10 cellular contexts compared by ENCODE assay signal in genomic region chr10:43228783-43229207, GRCh38. TPM values are rescaled to one million over a fixed set of nuclear protein-coding genes. Genes with fewer than 3 reads are reported as not detected.
A peak's percentile ranks its signal among the peaks of the same experiment; 100 is the strongest.
DNase-seq lines count a peak whose midpoint lies in the region; ATAC-seq, FAIRE-seq and TF ChIP-seq lines count a peak whose summit lies in the region.
"Had no signal": no experiment of that assay in that cellular context is flagged by ENCODE, and none has a peak within 500 bp of the region (broad histone marks: within the 10 kb centered on the region; RNA-seq: fewer than 3 reads in every experiment).

No MANE protein-coding gene starts in this region.

- H4K20me1 ChIP-seq in H1 (replicated peaks in 1 of 2; ENCODE audit: control insufficient read depth in 1 of 2, insufficient read depth in 2 of 2, low read length in 2 of 2) (peaks cover 0 to 16% of the 10 kb centered on the region in 2 experiments), neural cell (ENCODE audit: insufficient read depth) (no peaks in the 10 kb centered on the region)

- no peak overlapping the region for H4K5ac ChIP-seq in H1 (ENCODE audit: insufficient read length, low read depth, low read length)

- TF ChIP-seq RAD21 in A549 (conservative IDR thresholded peaks at IDR 0.05 in 1 of 2, IDR thresholded peaks at IDR 0.05 in 1 of 2) = no peak
- no peak for TF ChIP-seq RAD21 in H1 (IDR thresholded peaks at IDR 0.05 in 1 of 2, conservative IDR thresholded peaks at IDR 0.05 in 1 of 2; ENCODE audit: low read depth in 2 of 2, low read length in 2 of 2)
- TF ChIP-seq RAD21 in neural cell (conservative IDR thresholded peaks at IDR 0.05) = no peak

- TF ChIP-seq EP300 in A549 (IDR thresholded peaks at IDR 0.05) (no peak), H1 (IDR thresholded peaks at IDR 0.05; ENCODE audit: borderline replicate concordance in 1 of 2, low read depth in 2 of 2, low read length in 2 of 2) (no peak), neural cell (conservative IDR thresholded peaks at IDR 0.05; ENCODE audit: poor library complexity, severe bottlenecking) (no peak)

- peak overlapping the region; percentile 78 for H3K4me2 ChIP-seq in A549
- H3K4me2 ChIP-seq in H1 (ENCODE audit: insufficient read depth in 1 of 2, low read depth in 2 of 2, low read length in 2 of 2) = peak overlapping the region; percentile 74 to 90
- H3K4me2 ChIP-seq in neural cell (ENCODE audit: low read length) = no peak overlapping the region

- CTCF ChIA-PET in A549 (lab: Yijun Ruan, JAX) (interaction anchor here (0.9 kb wide), 2 partner anchors 24 to 163 kb away, joined by 3 read pairs; no protein-coding TSS in a partner anchor), H1 (lab: Charles Lee; ENCODE audit: partially characterized antibody) (interaction anchor here (1.0 to 12.7 kb wide), 5 partner anchors 20 to 34 kb away, joined by 3 to 159 read pairs (median 6); no protein-coding TSS in a partner anchor)

- H3K27me3 ChIP-seq in H1 (replicated peaks in 1 of 4; ENCODE audit: control insufficient read depth in 3 of 4, extremely low read depth in 1 of 4, insufficient read depth in 3 of 4, low read length in 3 of 4) = peaks cover 19 to 40% (median 39%) of the 10 kb centered on the region in 4 experiments
- peaks cover 42% of the 10 kb centered on the region for H3K27me3 ChIP-seq in neural cell (ENCODE audit: insufficient read depth, low read depth, low read length)

- DNase-seq in A549 (ENCODE audit: low read depth in 1 of 2, low spot score in 1 of 2) (no peak), NCI-H146 treated with DMSO at 0.1 percent for 48 hours (lab: John Stamatoyannopoulos, UW; ENCODE audit: unreplicated experiment) (peak; percentile 21), H1 (ENCODE audit: low read depth in 1 of 2, low spot score in 2 of 2) (peak in 1 of 2 experiments; percentile 51), GM20000 (ENCODE audit: low spot score) (no peak), NCI-H1105 treated with DMSO at 0.1 percent for 48 hours (lab: John Stamatoyannopoulos, UW) (no peak), GM13977 (ENCODE audit: low spot score) (no peak)
- DNase-seq in stimulated activated CD4-positive, alpha-beta T cell treated with anti-CD3 and anti-CD28 coated beads, Interleukin-4, amount 100 ng/mL, for 24 hours = no peak

- no peaks in the 10 kb centered on the region for H3F3A ChIP-seq in neural cell (ENCODE audit: insufficient read depth, low read length, poor library complexity, severe bottlenecking)

- H3K23me2 ChIP-seq in H1 (ENCODE audit: low read depth, low read length) = peaks cover 23% of the 10 kb centered on the region

- H2BK15ac ChIP-seq in H1 (ENCODE audit: low read length) = peak overlapping the region; percentile 90; the same call in 1 of the 2 replicates

- TF ChIP-seq POLR2A in A549 (IDR thresholded peaks at IDR 0.05; ENCODE audit: low read length) (no peak), H1 (IDR thresholded peaks at IDR 0.05; ENCODE audit: control extremely low read depth in 1 of 2, low read depth in 2 of 2, low read length in 2 of 2) (no peak)

- in situ Hi-C loops in GM13977 (cut with MboI; ENCODE audit: low pct_unique_long_range_greater_than_20kb, low sequenced_read_pairs, unreplicated experiment) = no loop called here

- H3K14ac ChIP-seq in H1 (ENCODE audit: insufficient read length) = no peak overlapping the region

- no peaks in the 10 kb centered on the region; the same call in 1 of the 2 replicates for H3K79me1 ChIP-seq in H1 (ENCODE audit: low read depth, low read length)

- peak overlapping the region; percentile 79 for H3K4me3 ChIP-seq in A549
- peak overlapping the region; percentile 57 to 76 (median 59) for H3K4me3 ChIP-seq in H1 (ENCODE audit: extremely low read depth in 1 of 4, insufficient read depth in 2 of 4, low read depth in 3 of 4, low read length in 4 of 4)
- peak overlapping the region; percentile 57 for H3K4me3 ChIP-seq in neural cell (ENCODE audit: low read length)

- WGBS in A549 (ENCODE audit: missing lambda C conversion rate) = 67% methylated on average over 22 of the region's 23 CpGs
- 24% methylated on average over 17 of the region's 23 CpGs; no CpG with 5 or more reads in 1 of the 2 experiments for WGBS in H1 (ENCODE audit: extremely low coverage in 1 of 2, insufficient coverage in 1 of 2, insufficient read length in 1 of 2, insufficient replicate concordance in 2 of 2, low coverage in 1 of 2, low lambda C conversion rate in 2 of 2, missing lambda C conversion rate in 1 of 2), 2 experiments

- no peak overlapping the region for H2BK120ac ChIP-seq in H1 (replicated peaks; ENCODE audit: low read depth, low read length)

- no peaks in the 10 kb centered on the region for H3K9me3 ChIP-seq in A549
- H3K9me3 ChIP-seq in H1 (ENCODE audit: insufficient read depth in 2 of 2, low read depth in 1 of 2, low read length in 1 of 2) = no peaks in the 10 kb centered on the region
- H3K9me3 ChIP-seq in neural cell (ENCODE audit: low read length) = no peaks in the 10 kb centered on the region

- no peak overlapping the region for H2AK5ac ChIP-seq in H1 (ENCODE audit: low read depth, low read length)

- no peak overlapping the region for H3K23ac ChIP-seq in H1 (ENCODE audit: insufficient read length)

- ATAC-seq in A549 = peak in 1 of 2 experiments; percentile 3; a peak in 3 of 6 replicates

- H2AFZ ChIP-seq in H1 (ENCODE audit: low read length) (no peak overlapping the region), neural cell (ENCODE audit: low read depth, low read length) (no peak overlapping the region)

- 0 out of 3 replicates have a peak, but pooled peaks cover 4% of the 10 kb centered on the region for H3K4me1 ChIP-seq in A549
- peaks cover 0 to 14% (median 7%) of the 10 kb centered on the region in 4 experiments; a peak in 5 of 7 replicates for H3K4me1 ChIP-seq in H1 (replicated peaks in 1 of 4; ENCODE audit: control insufficient read depth in 3 of 4, insufficient read depth in 4 of 4, low read length in 3 of 4)

- H3K18ac ChIP-seq in H1 (ENCODE audit: extremely low read depth, low read length) = peak overlapping the region; percentile 25

- H3K4ac ChIP-seq in H1 (replicated peaks; ENCODE audit: insufficient read length, low read depth, low read length) = peak overlapping the region; percentile 53

- peak overlapping the region; percentile 80; the same call in 1 of the 2 replicates for H2BK12ac ChIP-seq in H1 (ENCODE audit: low read depth, low read length)

- H3K9me2 ChIP-seq in neural cell (ENCODE audit: insufficient read depth, low read length) = no peaks in the 10 kb centered on the region

- H4K91ac ChIP-seq in H1 (replicated peaks; ENCODE audit: insufficient read length, low read length) = no peak overlapping the region

- H3K9ac ChIP-seq in H1 (replicated peaks in 1 of 4; ENCODE audit: extremely low read depth in 1 of 4, low read depth in 3 of 4, low read length in 3 of 4) = no peak overlapping the region; a peak in 1 of 7 replicates
- H3K9ac ChIP-seq in neural cell (ENCODE audit: low read length) = no peak overlapping the region

- no peak for TF ChIP-seq CTCF in A549 (IDR thresholded peaks at IDR 0.05)
- no peak for TF ChIP-seq CTCF in H1 (IDR thresholded peaks at IDR 0.05; ENCODE audit: control extremely low read depth in 1 of 3, insufficient read depth in 1 of 3, low read depth in 1 of 3, low read length in 3 of 3)
- no peak for TF ChIP-seq CTCF in neural cell (IDR thresholded peaks at IDR 0.05; ENCODE audit: poor library complexity, severe bottlenecking)
- TF ChIP-seq CTCF in GM20000 (IDR thresholded peaks at IDR 0.05; ENCODE audit: extremely low read depth, missing control alignments) = no peak
- no peak for TF ChIP-seq CTCF in GM13977 (IDR thresholded peaks at IDR 0.05; ENCODE audit: extremely low read depth, insufficient read depth, missing control alignments)

- 0 out of 2 replicates have a peak overlapping the region, but pooled peaks have one; percentile 32 for H2BK5ac ChIP-seq in H1 (ENCODE audit: low read depth, low read length)

- POLR2A ChIA-PET in A549 (lab: Yijun Ruan, JAX) (no interaction called here), H1 (lab: Charles Lee; ENCODE audit: partially characterized antibody) (no interaction called here)

- H3K79me2 ChIP-seq in H1 (ENCODE audit: control insufficient read depth in 1 of 2, insufficient read depth in 2 of 2, low read length in 2 of 2) = no peaks in the 10 kb centered on the region
- no peaks in the 10 kb centered on the region for H3K79me2 ChIP-seq in neural cell (replicated peaks; ENCODE audit: insufficient read depth, low read length)

- peaks cover 0 to 3% (median 0%) of the 10 kb centered on the region in 4 experiments; a peak in 1 of 8 replicates for H3K36me3 ChIP-seq in H1 (ENCODE audit: control insufficient read depth in 2 of 4, insufficient read depth in 4 of 4, low read length in 3 of 4)
- no peaks in the 10 kb centered on the region for H3K36me3 ChIP-seq in neural cell (ENCODE audit: insufficient read depth, low read length)

- no peak overlapping the region for H2BK20ac ChIP-seq in H1 (ENCODE audit: low read length)

- H3K27ac ChIP-seq in A549 (peak overlapping the region in 1 of 2 experiments; percentile 79; a peak in 4 of 6 replicates), H1 (ENCODE audit: low read depth, low read length) (no peak overlapping the region), neural cell (ENCODE audit: low read length) (no peak overlapping the region)

- H3K56ac ChIP-seq in H1 (replicated peaks; ENCODE audit: insufficient read length, low read depth, low read length) = no peak overlapping the region

- FAIRE-seq in A549 (lab: Jason Lieb, UNC) = no peak
- FAIRE-seq in H1 (lab: Jason Lieb, UNC) = no peak
- FAIRE-seq: D721Med, endothelial cell of umbilical vein had no signal

- peak overlapping the region; percentile 92 for H4K8ac ChIP-seq in H1 (ENCODE audit: extremely low read depth, insufficient read depth, low read length)

TF ChIP-seq in H1, 55 proteins besides CTCF, POLR2A, EP300 and RAD21 (continues in another document):
- peak; percentile 79; the same call in 1 of the 2 replicates for TF ChIP-seq SUZ12 (IDR thresholded peaks at IDR 0.05; ENCODE audit: low read length)

RNA-seq across cellular contexts. Expression of gene RASGEF1A, which starts 38.1 kb away (rescaled TPM):
- polyA plus RNA-seq in A549 (2011; rRNA removed) = 3.5 and 4.2 TPM in 2 replicates
- polyA plus RNA-seq in A549 (2012; cell fraction: cytosol; rRNA removed) = 5.7 and 9.7 TPM in 2 replicates
- polyA plus RNA-seq in A549 (2012; cell fraction: nucleus; rRNA removed) = 8.2 and 10.4 TPM in 2 replicates
- polyA plus RNA-seq in A549 (2017; fragmentation: RNase III; extraction: RNeasy Plus Mini Kit Qiagen cat#74134 plus additional on column Dnase treatment) = 1.6 to 2.5 TPM (median 1.7 TPM) in 3 replicates
- 5.3 and 6.4 TPM in 2 replicates for polyA minus RNA-seq in A549 (2011; rRNA and poly(A)+ RNA removed)
- total RNA-seq in H1 (2021; fragmentation: NEBNext Ultra II Directional; extraction: Animal tissue kit (Norgen Biotek cat#: 25700)) = 13.3 and 13.4 TPM in 2 replicates
- polyA plus RNA-seq in H1 (2011; rRNA removed) = 25.6 and 30.7 TPM in 2 replicates
- 32.7 TPM for polyA plus RNA-seq in H1 (2011; cell fraction: cytosol; rRNA removed)
- 53.0 TPM for polyA plus RNA-seq in H1 (2011; cell fraction: nucleus; rRNA removed)
- 9.2 to 19.0 TPM (median 16.3 TPM) in 4 replicates for polyA plus RNA-seq in H1 (2012, experiment 1 of 2)
- polyA plus RNA-seq in H1 (2012, experiment 2 of 2) = 12.0 TPM
- polyA plus RNA-seq in H1 (2013, experiment 1 of 2) = 8.6 TPM
- polyA plus RNA-seq in H1 (2013, experiment 2 of 2) = 7.8 TPM
- 27.7 and 30.0 TPM in 2 replicates for polyA minus RNA-seq in H1 (2011; rRNA and poly(A)+ RNA removed)
- polyA minus RNA-seq in H1 (2011; cell fraction: cytosol; rRNA and poly(A)+ RNA removed) = 26.3 TPM
- 26.0 TPM for polyA minus RNA-seq in H1 (2011; cell fraction: nucleus; rRNA and poly(A)+ RNA removed)
- polyA plus RNA-seq in neural cell = 8.7 and 10.5 TPM in 2 replicates
- polyA minus RNA-seq in neural cell = 11.5 and 13.6 TPM in 2 replicates

Comparison
In these comparisons a context has a peak if more than half of its experiments do, and no peak if none do; other contexts are left out.
1. Of the 18 proteins assayed by ChIP-seq in both H1 and A549: peak only in H1: E2F6; only in A549: none; in both: none; in neither: 17.